24 cellular contexts compared by ENCODE assay signal in the genomic region with DNA sequence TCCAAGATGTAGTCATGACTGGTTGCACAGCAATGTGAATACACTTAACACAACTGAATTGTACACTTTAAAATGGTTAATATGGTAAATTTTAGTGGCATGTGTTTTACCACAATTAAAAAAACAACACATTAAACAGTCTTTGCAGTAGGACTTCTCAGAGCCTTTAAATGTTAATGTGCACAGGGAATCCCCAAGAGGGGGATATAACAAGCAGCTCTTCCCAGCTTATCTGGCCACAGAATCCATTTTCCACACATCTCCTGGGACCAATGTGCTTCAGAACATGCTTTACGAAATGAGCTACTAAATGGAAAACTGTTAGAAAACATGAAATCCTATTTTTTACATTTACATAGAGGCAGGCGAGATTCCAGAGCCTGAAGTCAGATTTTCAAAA. TPM values are rescaled to one million over a fixed set of nuclear protein-coding genes. Genes with fewer than 3 reads are reported as not detected.
DNase-seq lines count a peak whose midpoint lies in the region; ATAC-seq and TF ChIP-seq lines count a peak whose summit lies in the region.
"Had no signal": no experiment of that assay in that cellular context is flagged by ENCODE, and none has a peak within 500 bp of the region (broad histone marks: within the 10 kb centered on the region; RNA-seq: fewer than 3 reads in every experiment).

No MANE protein-coding gene starts in this region.

- H3K9me3 Mint-ChIP-seq in immature natural killer cell: no peaks in the 10 kb centered on the region
- H3K9me3 Mint-ChIP-seq: CD4-positive, alpha-beta T cell had no signal

- no peak overlapping the region for H3K27ac ChIP-seq in right cardiac atrium (ENCODE audit: low read length)
- no peak overlapping the region for H3K27ac ChIP-seq in HEK293 (ENCODE audit: extremely low read depth, low read depth, low read length)
- H3K27ac ChIP-seq: RWPE1 had no signal

- H3K4me1 ChIP-seq in right cardiac atrium (ENCODE audit: control insufficient read depth, insufficient read depth, low read length) (peaks cover 17% of the 10 kb centered on the region), HEK293 (ENCODE audit: control insufficient read depth, insufficient read depth, low read length) (peaks cover 7% of the 10 kb centered on the region)
- H3K4me1 ChIP-seq: Caco-2 had no signal

- H3K4me3 Mint-ChIP-seq in T-helper 17 cell (no peak overlapping the region), immature natural killer cell (no peak overlapping the region)

- no peak for DNase-seq in Right ventricle myocardium inferior (ENCODE audit: missing footprints)
- no peak for DNase-seq in right cardiac atrium
- no peak for DNase-seq in T-helper 17 cell
- no peak for DNase-seq in immature natural killer cell
- DNase-seq in H7: no peak
- no peak for DNase-seq in HT-29 (ENCODE audit: low spot score)
- DNase-seq: BE2C; Caco-2; CD4-positive, alpha-beta T cell; DMS 273 treated with DMSO at 0.1 percent for 48 hours; DND-41; GM23248; HCEC 1CT; IMR-90; MV-4-11; NCI-H1694; NCI-H2081; NCI-H2171; NCI-H345; NCI-H524; NCI-H774; NK-92 treated with Interleukin-12 subunit alpha and Interleukin-12 subunit beta, amount 100 ng/mL, for 24 hours had no signal

- ATAC-seq in Right ventricle myocardium inferior: peak; percentile 53
- no peak for ATAC-seq in right cardiac atrium
- no peak for ATAC-seq in T-helper 17 cell

- H3K36me3 ChIP-seq in HEK293 (ENCODE audit: control insufficient read depth in 2 of 2, insufficient read depth in 1 of 2, low read length in 2 of 2): peaks cover 0 to 5% of the 10 kb centered on the region in 2 experiments; a peak in 1 of 3 replicates
- no peaks in the 10 kb centered on the region for H3K36me3 ChIP-seq in H7 (replicated peaks; ENCODE audit: control insufficient read depth, insufficient read depth, low read length)

- H3K27ac Mint-ChIP-seq in T-helper 17 cell (peak overlapping the region; percentile 92), immature natural killer cell (peak overlapping the region in 5 of 6 donors; percentile 2 to 83 (median 78))

- H3K4me3 ChIP-seq in right cardiac atrium (ENCODE audit: low read length): no peak overlapping the region
- H3K4me3 ChIP-seq in HEK293 (ENCODE audit: low read depth, low read length): no peak overlapping the region
- H3K4me3 ChIP-seq in H7 (ENCODE audit: insufficient read depth, low read depth, low read length): no peak overlapping the region
- H3K4me3 ChIP-seq: GM23248 had no signal

- H3K4me1 Mint-ChIP-seq in T-helper 17 cell (peaks cover 66% of the 10 kb centered on the region), immature natural killer cell (peaks cover 0 to 79% of the 10 kb centered on the region in 2 donors)

- H3K9me3 ChIP-seq in right cardiac atrium (ENCODE audit: control insufficient read depth, low read length): no peaks in the 10 kb centered on the region
- no peaks in the 10 kb centered on the region for H3K9me3 ChIP-seq in HEK293 (ENCODE audit: control insufficient read depth, insufficient read depth, low read depth, low read length)
- no peaks in the 10 kb centered on the region for H3K9me3 ChIP-seq in T-helper 17 cell (ENCODE audit: control insufficient read depth, low read length, poor library complexity, severe bottlenecking)
- H3K9me3 ChIP-seq: BE2C, Caco-2 had no signal

- WGBS in right cardiac atrium: 74% methylated on average over 2 of the region's 2 CpGs

- CTCF ChIA-PET in HEK293 (lab: Yijun Ruan, JAX): interaction anchor here (0.6 to 1.9 kb wide), 4 partner anchors 11 to 212 kb away, joined by 3 to 9 read pairs (median 3); no protein-coding TSS in a partner anchor

- H3K27me3 ChIP-seq in right cardiac atrium (ENCODE audit: control insufficient read depth, insufficient read depth) (no peaks in the 10 kb centered on the region), H7 (ENCODE audit: control insufficient read depth, insufficient read depth, low read length) (no peaks in the 10 kb centered on the region)
- H3K27me3 ChIP-seq: BE2C had no signal

- intact Hi-C loops in Right ventricle myocardium inferior (cut with DNase I): no loop called here
- intact Hi-C loops in right cardiac atrium (cut with DNase I): no loop called here

- TF ChIP-seq CTCF in HEK293 (tag by site-specific recombination; IDR thresholded peaks at IDR 0.05): no peak

- H3K36me3 Mint-ChIP-seq in T-helper 17 cell (ENCODE audit: low read depth) (peaks cover 9% of the 10 kb centered on the region), immature natural killer cell (peaks cover 0 to 12% (median 3%) of the 10 kb centered on the region in 3 donors)

- POLR2A ChIA-PET in HEK293 (lab: Yijun Ruan, JAX): interaction anchor here (0.6 kb wide), 1 partner anchor 751 kb away, joined by 3 read pairs; no protein-coding TSS in a partner anchor

- H3K27me3 Mint-ChIP-seq in T-helper 17 cell (no peaks in the 10 kb centered on the region), immature natural killer cell (ENCODE audit: low read depth in 3 of 3) (peaks cover 2 to 5% (median 2%) of the 10 kb centered on the region in 3 donors)
- H3K27me3 Mint-ChIP-seq: CD4-positive, alpha-beta T cell had no signal

TF ChIP-seq in HEK293, 187 proteins besides CTCF, POLR2A, EP300 and RAD21:
- TF ChIP-seq ZNF239 (tag by site-specific recombination; IDR thresholded peaks at IDR 0.05): peak; percentile 68; the same call in 1 of the 2 replicates
- no peak for TF ChIP-seq GLIS1 (tag by site-specific recombination; IDR thresholded peaks at IDR 0.05)
TF ChIP-seq in HEK293: peak in this region for 1.

RNA-seq across cellular contexts. Expression of gene FYN, which starts 44.5 kb away (rescaled TPM):
- 50.4 TPM for total RNA-seq in Right ventricle myocardium inferior
- 10 to 100 TPM; 56.5 to 76.6 (median 73.5) TPM for total RNA-seq in right cardiac atrium
- 29.8 TPM for polyA plus RNA-seq in right cardiac atrium
- total RNA-seq in T-helper 17 cell: 100 to 1,000 TPM; 455 to 472 TPM
- 100 to 1,000 TPM; 358 to 488 (median 414) TPM for polyA plus RNA-seq in immature natural killer cell
- total RNA-seq in H7 (2014; rRNA removed; shearing (Covaris generic)): 45.4 and 85.7 TPM in 2 replicates
- total RNA-seq in HT-29 (2014; rRNA removed; shearing (Covaris generic)): 10.9 and 13.9 TPM in 2 replicates
